24 cellular contexts compared by ENCODE assay signal in genomic region chr15:23644829-23645228, GRCh38. TPM values are rescaled to one million over a fixed set of nuclear protein-coding genes. Genes with fewer than 3 reads are reported as not detected.
"Had no signal": no experiment of that assay in that cellular context is flagged by ENCODE, and none has a peak within 500 bp of the region (broad histone marks: within the 10 kb centered on the region; RNA-seq: fewer than 3 reads in every experiment).

No MANE protein-coding gene starts in this region.

- H3K36me3 Mint-ChIP-seq: memory B cell; naive B cell; natural killer cell treated with Interleukin-12 subunit alpha and Interleukin-12 subunit beta and Interleukin-15 and Interleukin-18, amount 100 ng/mL, for 72 hours had no signal

- H3K4me1 ChIP-seq: parathyroid adenoma, right lobe of liver, testis, upper lobe of left lung had no signal

- H3K27me3 Mint-ChIP-seq: progenitor cell of endocrine pancreas had no signal

- H3K79me2 ChIP-seq: parathyroid adenoma had no signal

- ATAC-seq: effector memory CD8-positive, alpha-beta T cell; left ventricle myocardium superior; natural killer cell treated with Interleukin-12 subunit alpha and Interleukin-12 subunit beta and Interleukin-15 and Interleukin-18, amount 100 ng/mL, for 72 hours; right lobe of liver; stimulated activated naive CD8-positive, alpha-beta T cell treated with anti-CD3 and anti-CD28 coated beads, Interleukin-15, Interleukin-2, amounts not matched to agents 100 U/mL and 50 U/mL, for 24 hours had no signal

- H3K27me3 ChIP-seq: right lobe of liver, testis had no signal

- H3K36me3 ChIP-seq: esophagus squamous epithelium, right lobe of liver, tibial artery, upper lobe of left lung had no signal

- H3K9ac ChIP-seq: parathyroid adenoma had no signal

- H3K27ac ChIP-seq: esophagus squamous epithelium, parathyroid adenoma, right lobe of liver, testis, tibial artery, upper lobe of left lung had no signal

- H3K9me3 Mint-ChIP-seq: effector memory CD8-positive, alpha-beta T cell; memory B cell; naive B cell; natural killer cell treated with Interleukin-12 subunit alpha and Interleukin-12 subunit beta and Interleukin-15 and Interleukin-18, amount 100 ng/mL, for 72 hours had no signal

- H3K9me3 ChIP-seq: esophagus squamous epithelium, mucosa of descending colon, right lobe of liver, testis, tibial artery, upper lobe of left lung had no signal

- H3K27ac Mint-ChIP-seq: effector memory CD8-positive, alpha-beta T cell; memory B cell; naive B cell; natural killer cell treated with Interleukin-12 subunit alpha and Interleukin-12 subunit beta and Interleukin-15 and Interleukin-18, amount 100 ng/mL, for 72 hours; progenitor cell of endocrine pancreas had no signal

- DNase-seq: cerebellar nuclear complex; cortex of kidney; effector memory CD8-positive, alpha-beta T cell; erythroblast; esophagus squamous epithelium; foreskin melanocyte; left ventricle myocardium superior; naive B cell; right lobe of liver; stimulated activated CD4-positive, alpha-beta T cell treated with anti-CD3 and anti-CD28 coated beads, Interleukin-15, amount 100 ng/mL, for 24 hours; stimulated activated CD4-positive, alpha-beta T cell treated with anti-CD3 and anti-CD28 coated beads, Interleukin-2, amount 100 ng/mL, for 48 hours; stimulated activated naive CD8-positive, alpha-beta T cell treated with anti-CD3 and anti-CD28 coated beads, Interleukin-15, Interleukin-2, amounts not matched to agents 100 U/mL and 50 U/mL, for 24 hours; substantia nigra; testis; tibial artery had no signal

- H3K4me3 ChIP-seq: esophagus squamous epithelium, lung, mucosa of descending colon, right lobe of liver, testis, tibial artery, upper lobe of left lung had no signal

- H2AFZ ChIP-seq: parathyroid adenoma had no signal

- H3K4me3 Mint-ChIP-seq: effector memory CD8-positive, alpha-beta T cell; memory B cell; natural killer cell treated with Interleukin-12 subunit alpha and Interleukin-12 subunit beta and Interleukin-15 and Interleukin-18, amount 100 ng/mL, for 72 hours had no signal

- H3K4me1 Mint-ChIP-seq: naive B cell had no signal

RNA-seq across cellular contexts. Expression of gene MAGEL2, which starts 2.8 kb away (rescaled TPM):
- total RNA-seq: dermis microvascular lymphatic vessel endothelial cell; natural killer cell treated with Interleukin-12 subunit alpha and Interleukin-12 subunit beta and Interleukin-15 and Interleukin-18, amount 100 ng/mL, for 72 hours had no signal
- polyA plus RNA-seq: keratinocyte had no signal
